10 cellular contexts compared by ENCODE assay signal in the genomic region with DNA sequence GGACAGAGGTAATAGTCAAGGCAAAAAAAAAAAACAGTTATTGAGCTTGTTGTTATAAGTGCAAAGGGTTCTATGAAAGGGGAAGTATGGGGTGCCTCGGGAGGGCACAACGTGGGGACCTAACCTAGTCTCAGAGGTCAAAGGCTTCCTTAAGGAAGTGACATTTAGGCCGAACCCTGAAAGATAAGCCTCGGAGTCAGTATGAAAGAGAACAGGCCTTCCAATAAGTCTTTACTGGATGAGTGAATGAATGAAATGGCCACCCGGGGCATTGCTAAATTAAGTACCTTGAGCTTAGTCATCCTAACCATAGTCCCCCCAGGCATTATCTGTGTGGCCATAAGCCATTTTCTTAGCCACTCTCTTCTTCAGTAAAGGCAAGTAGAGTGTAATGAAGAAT. TPM values are rescaled to one million over a fixed set of nuclear protein-coding genes. Genes with fewer than 3 reads are reported as not detected.
A peak's percentile ranks its signal among the peaks of the same experiment; 100 is the strongest.
DNase-seq lines count a peak whose midpoint lies in the region; ATAC-seq and TF ChIP-seq lines count a peak whose summit lies in the region.
"Had no signal": no experiment of that assay in that cellular context is flagged by ENCODE, and none has a peak within 500 bp of the region (broad histone marks: within the 10 kb centered on the region; RNA-seq: fewer than 3 reads in every experiment).

No MANE protein-coding gene starts in this region.

- no peak overlapping the region for H3K27ac ChIP-seq in mesenchymal stem cell (ENCODE audit: low read length, poor library complexity, severe bottlenecking)
- no peak overlapping the region for H3K27ac ChIP-seq in GM23338 (ENCODE audit: low read depth)

- H4K8ac ChIP-seq in mesenchymal stem cell (ENCODE audit: low read length) = no peak overlapping the region

- peaks cover 13% of the 10 kb centered on the region; the same call in 1 of the 2 replicates for H3K9me2 ChIP-seq in GM23338 (ENCODE audit: insufficient read depth)

- H3K4me3 Mint-ChIP-seq in T-helper 17 cell (peak overlapping the region; percentile 52), GM23338 (no peak overlapping the region)

- peak overlapping the region in 1 of 2 experiments; percentile 40 for H2BK12ac ChIP-seq in mesenchymal stem cell (ENCODE audit: low read length in 2 of 2)

- no peak overlapping the region for H2BK15ac ChIP-seq in mesenchymal stem cell (ENCODE audit: low read depth, poor library complexity, severe bottlenecking)

- H3K4me1 Mint-ChIP-seq in T-helper 17 cell = peaks cover 83% of the 10 kb centered on the region
- H3K4me1 Mint-ChIP-seq in GM23338 = peaks cover 47% of the 10 kb centered on the region

- no peak for TF ChIP-seq CTCF in GM23338 (conservative IDR thresholded peaks at IDR 0.05; ENCODE audit: low read depth in 2 of 2)

- H4K91ac ChIP-seq in mesenchymal stem cell (ENCODE audit: low read length) = no peak overlapping the region

- H3K9me3 Mint-ChIP-seq in GM23338 = 0 out of 3 replicates have a peak, but pooled peaks cover 3% of the 10 kb centered on the region

- H2BK120ac ChIP-seq in mesenchymal stem cell (ENCODE audit: low read depth, low read length) = no peak overlapping the region

- no peak overlapping the region for H3K9ac ChIP-seq in mesenchymal stem cell (ENCODE audit: low read length)

- peak overlapping the region in 1 of 2 experiments; percentile 64 for H3K18ac ChIP-seq in mesenchymal stem cell (ENCODE audit: low read depth in 1 of 2, low read length in 2 of 2)

- H3K79me1 ChIP-seq in mesenchymal stem cell (replicated peaks; ENCODE audit: low read length, poor library complexity, severe bottlenecking) = peaks cover 3% of the 10 kb centered on the region

- no peak overlapping the region for H3K4me3 ChIP-seq in mesenchymal stem cell (ENCODE audit: insufficient read depth in 1 of 2, low read depth in 1 of 2, low read length in 2 of 2)
- H3K4me3 ChIP-seq in GM23338 = no peak overlapping the region

- no peak overlapping the region for H2BK5ac ChIP-seq in mesenchymal stem cell (ENCODE audit: low read depth, low read length, poor library complexity, severe bottlenecking)

- no peaks in the 10 kb centered on the region for H3K9me3 ChIP-seq in T-helper 17 cell (ENCODE audit: control insufficient read depth, low read length, poor library complexity, severe bottlenecking)
- H3K9me3 ChIP-seq in mesenchymal stem cell (ENCODE audit: control insufficient read depth, low read length) = no peaks in the 10 kb centered on the region

- H3K36me3 Mint-ChIP-seq in T-helper 17 cell (ENCODE audit: low read depth) (no peaks in the 10 kb centered on the region), GM23338 (ENCODE audit: low read depth) (no peaks in the 10 kb centered on the region)

- ATAC-seq in HG02763 (IDR thresholded peaks at IDR 0.05; ENCODE audit: unreplicated experiment) = peak; percentile 34
- no peak for ATAC-seq in T-helper 17 cell
- no peak for ATAC-seq in GM23338

- H3K79me2 ChIP-seq in GM23338 (replicated peaks; ENCODE audit: insufficient read depth) = no peaks in the 10 kb centered on the region

- H3K23ac ChIP-seq in mesenchymal stem cell (ENCODE audit: low read length in 2 of 2) = no peak overlapping the region

- H3K4me1 ChIP-seq in mesenchymal stem cell (ENCODE audit: control insufficient read depth, insufficient read depth, low read depth, low read length) = peaks cover 1% of the 10 kb centered on the region
- H3K4me1 ChIP-seq in GM23338 (ENCODE audit: insufficient read depth) = peaks cover 38% of the 10 kb centered on the region

- H3K4me2 ChIP-seq in mesenchymal stem cell (ENCODE audit: low read length, poor library complexity, severe bottlenecking) (no peak overlapping the region), GM23338 (no peak overlapping the region)

- H3K14ac ChIP-seq in mesenchymal stem cell (ENCODE audit: low read length in 2 of 2) = no peak overlapping the region

- 0 out of 2 replicates have a peak, but pooled peaks cover 3% of the 10 kb centered on the region for H3F3A ChIP-seq in GM23338 (replicated peaks; ENCODE audit: low read depth)

- H3K27ac Mint-ChIP-seq in T-helper 17 cell (peak overlapping the region; percentile 99), GM23338 (no peak overlapping the region)

- H3K27me3 ChIP-seq in mesenchymal stem cell (ENCODE audit: control insufficient read depth in 1 of 2, insufficient read depth in 1 of 2, low read length in 2 of 2) = no peaks in the 10 kb centered on the region
- H3K27me3 ChIP-seq in GM23338 (ENCODE audit: insufficient read depth) = no peaks in the 10 kb centered on the region

- no peak overlapping the region for H3K4ac ChIP-seq in mesenchymal stem cell (ENCODE audit: low read depth in 1 of 2, low read length in 2 of 2)

- H2AK5ac ChIP-seq in mesenchymal stem cell (ENCODE audit: low read length, severe bottlenecking) = no peak overlapping the region

- no peak overlapping the region for H2AFZ ChIP-seq in mesenchymal stem cell (ENCODE audit: low read depth, low read length)
- H2AFZ ChIP-seq in GM23338 = no peak overlapping the region

- H3K27me3 Mint-ChIP-seq in T-helper 17 cell = no peaks in the 10 kb centered on the region
- peaks cover 3% of the 10 kb centered on the region for H3K27me3 Mint-ChIP-seq in GM23338 (ENCODE audit: insufficient read depth, low read depth, poor library complexity)

- WGBS in mesenchymal stem cell = 71% methylated on average over 4 of the region's 5 CpGs

- DNase-seq in GF-D8 (lab: John Stamatoyannopoulos, UW) (peak; percentile 100), T-helper 17 cell (no peak), mesenchymal stem cell (peak; percentile 56), GM23338 (ENCODE audit: low spot score) (no peak), NCI-H2196 treated with DMSO at 0.1 percent for 48 hours (lab: John Stamatoyannopoulos, UW; ENCODE audit: unreplicated experiment) (no peak), amniotic stem cell (lab: John Stamatoyannopoulos, UW) (no peak), DMS153 (lab: John Stamatoyannopoulos, UW) (no peak)
- DNase-seq: activated gamma-delta T cell treated with Interleukin-2 at 50 U/mL for 16 hours; stimulated activated CD4-positive, alpha-beta T cell treated with anti-CD3 and anti-CD28 coated beads, Interleukin-4, amount 100 ng/mL, for 1 hour had no signal

- H3K36me3 ChIP-seq in mesenchymal stem cell (ENCODE audit: control insufficient read depth in 1 of 2, insufficient read depth in 2 of 2, low read depth in 1 of 2, low read length in 2 of 2) = no peaks in the 10 kb centered on the region
- no peaks in the 10 kb centered on the region; the same call in 1 of the 2 replicates for H3K36me3 ChIP-seq in GM23338 (ENCODE audit: insufficient read depth)

- no peaks in the 10 kb centered on the region for H4K20me1 ChIP-seq in GM23338 (replicated peaks; ENCODE audit: insufficient read depth)

TF ChIP-seq in GM23338, 12 proteins besides CTCF, POLR2A, EP300 and RAD21:
- TF ChIP-seq JUNB (IDR thresholded peaks at IDR 0.05; ENCODE audit: unreplicated experiment) = no peak
- no peak for TF ChIP-seq EZH2phosphoT487 (IDR thresholded peaks at IDR 0.05; ENCODE audit: unreplicated experiment)
- TF ChIP-seq, protein P1, sequence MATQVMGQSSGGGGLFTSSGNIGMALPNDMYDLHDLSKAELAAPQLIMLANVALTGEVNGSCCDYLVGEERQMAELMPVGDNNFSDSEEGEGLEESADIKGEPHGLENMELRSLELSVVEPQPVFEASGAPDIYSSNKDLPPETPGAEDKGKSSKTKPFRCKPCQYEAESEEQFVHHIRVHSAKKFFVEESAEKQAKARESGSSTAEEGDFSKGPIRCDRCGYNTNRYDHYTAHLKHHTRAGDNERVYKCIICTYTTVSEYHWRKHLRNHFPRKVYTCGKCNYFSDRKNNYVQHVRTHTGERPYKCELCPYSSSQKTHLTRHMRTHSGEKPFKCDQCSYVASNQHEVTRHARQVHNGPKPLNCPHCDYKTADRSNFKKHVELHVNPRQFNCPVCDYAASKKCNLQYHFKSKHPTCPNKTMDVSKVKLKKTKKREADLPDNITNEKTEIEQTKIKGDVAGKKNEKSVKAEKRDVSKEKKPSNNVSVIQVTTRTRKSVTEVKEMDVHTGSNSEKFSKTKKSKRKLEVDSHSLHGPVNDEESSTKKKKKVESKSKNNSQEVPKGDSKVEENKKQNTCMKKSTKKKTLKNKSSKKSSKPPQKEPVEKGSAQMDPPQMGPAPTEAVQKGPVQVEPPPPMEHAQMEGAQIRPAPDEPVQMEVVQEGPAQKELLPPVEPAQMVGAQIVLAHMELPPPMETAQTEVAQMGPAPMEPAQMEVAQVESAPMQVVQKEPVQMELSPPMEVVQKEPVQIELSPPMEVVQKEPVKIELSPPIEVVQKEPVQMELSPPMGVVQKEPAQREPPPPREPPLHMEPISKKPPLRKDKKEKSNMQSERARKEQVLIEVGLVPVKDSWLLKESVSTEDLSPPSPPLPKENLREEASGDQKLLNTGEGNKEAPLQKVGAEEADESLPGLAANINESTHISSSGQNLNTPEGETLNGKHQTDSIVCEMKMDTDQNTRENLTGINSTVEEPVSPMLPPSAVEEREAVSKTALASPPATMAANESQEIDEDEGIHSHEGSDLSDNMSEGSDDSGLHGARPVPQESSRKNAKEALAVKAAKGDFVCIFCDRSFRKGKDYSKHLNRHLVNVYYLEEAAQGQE (IDR thresholded peaks at IDR 0.05; ENCODE audit: unreplicated experiment) = no peak
- TF ChIP-seq ZNF331 (CRISPR knock-in tag; IDR thresholded peaks at IDR 0.05; ENCODE audit: low read depth) = no peak
- TF ChIP-seq ZNF114 (CRISPR knock-in tag; IDR thresholded peaks at IDR 0.05) = no peak

RNA-seq across cellular contexts. Expression of gene FLI1, which starts 19.7 kb away (rescaled TPM):
- total RNA-seq in T-helper 17 cell = 100 to 1,000 TPM; 113 to 117 TPM
- 12.2 TPM for polyA plus RNA-seq in mesenchymal stem cell (2013, experiment 1 of 2)
- 12.6 TPM for polyA plus RNA-seq in mesenchymal stem cell (2013, experiment 2 of 2)
- 0.12 and 0.21 TPM in 2 replicates for total RNA-seq in GM23338 (2014; rRNA removed; shearing (Covaris generic))
- polyA plus RNA-seq in GM23338 (2016; fragmentation: Nextera tagmentation; extraction: Ambion mirVana) = 0.16 and 0.31 TPM in 2 replicates

Comparison
In these comparisons a context has a peak if more than half of its experiments do, and no peak if none do; other contexts are left out.
1. DNase-seq: peak in GF-D8 (single experiment) and mesenchymal stem cell (single experiment); none in T-helper 17 cell (0 of 3), GM23338 (single experiment), NCI-H2196 treated with DMSO at 0.1 percent for 48 hours (single experiment), amniotic stem cell (single experiment) and DMS153 (single experiment).
2. RNA of gene FLI1, which starts 19.7 kb away (total RNA-seq): 113 to 117 TPM in T-helper 17 cell; 0.12 to 0.21 TPM in GM23338; every median in the first group is over 10 times any median in the second.